29 cellular contexts compared by ENCODE assay signal in genomic region chr2:61362873-61363272, GRCh38.
"Had no signal": no experiment of that assay in that cellular context is flagged by ENCODE, and none has a peak within 500 bp of the region (broad histone marks: within the 10 kb centered on the region; RNA-seq: fewer than 3 reads in every experiment).

No MANE protein-coding gene starts in this region.

- ATAC-seq: activated CD8-positive, alpha-beta T cell treated with anti-CD3 and anti-CD28 coated beads, Interleukin-2, amount 10 ng/mL, durations not matched to agents 7 days and 5 days; activated naive CD8-positive, alpha-beta T cell treated with anti-CD3 and anti-CD28 coated beads, Interleukin-2, amount 50 U/mL, for 24 hours; activated T-cell treated with anti-CD3 and anti-CD28 coated beads, Interleukin-2, amount 50 U/mL, for 4 hours; body of pancreas; esophagus mucosa; gastrocnemius medialis; heart left ventricle had no signal

- H3K27ac ChIP-seq: adrenal gland, body of pancreas, coronary artery, dorsolateral prefrontal cortex, gastrocnemius medialis, heart left ventricle had no signal

- H3K9me3 ChIP-seq: adrenal gland, body of pancreas, gastrocnemius medialis, heart left ventricle had no signal

- DNase-seq: activated CD4-positive, alpha-beta memory T cell treated with anti-CD3 and anti-CD28 coated beads for 36 hours; activated CD4-positive, alpha-beta T cell treated with anti-CD3 and anti-CD28 coated beads for 36 hours; activated CD4-positive, alpha-beta T cell treated with anti-CD3 and anti-CD28 coated beads, Interleukin-2, amount 10 ng/mL, durations not matched to agents 24 days and 14 days; activated CD4-positive, CD25-positive, alpha-beta regulatory T cell; activated CD4-positive, CD25-positive, alpha-beta regulatory T cell treated with anti-CD3 and anti-CD28 coated beads, Interleukin-2, amount 50 U/mL, for 72 hours; activated CD8-positive, alpha-beta memory T cell treated with anti-CD3 and anti-CD28 coated beads, Interleukin-2, amount 50 U/mL, for 48 hours; activated CD8-positive, alpha-beta T cell treated with anti-CD3 and anti-CD28 coated beads, Interleukin-2, amount 10 ng/mL, durations not matched to agents 7 days and 5 days; activated effector memory CD4-positive, alpha-beta T cell treated with anti-CD3 and anti-CD28 coated beads, Interleukin-2, amount 50 U/mL, for 16 hours; activated naive CD4-positive, alpha-beta T cell treated with anti-CD3 and anti-CD28 coated beads for 36 hours; activated naive CD8-positive, alpha-beta T cell treated with anti-CD3 and anti-CD28 coated beads for 36 hours; activated naive CD8-positive, alpha-beta T cell treated with anti-CD3 and anti-CD28 coated beads, Interleukin-2, amount 50 U/mL, for 24 hours; activated T-cell treated with anti-CD3 and anti-CD28 coated beads for 4 hours; activated T-cell treated with anti-CD3 and anti-CD28 coated beads, Interleukin-2, amount 50 U/mL, for 4 hours; adrenal gland; amygdala; aorta; body of pancreas; central memory CD4-positive, alpha-beta T cell; cerebellar nuclear complex; dorsolateral prefrontal cortex; effector memory CD4-positive, alpha-beta T cell; endodermal cell; foreskin fibroblast; gastrocnemius medialis; glutamatergic neuron; heart left ventricle; T-helper 2 cell had no signal

- H3K27me3 ChIP-seq: adrenal gland, body of pancreas, dorsolateral prefrontal cortex, gastrocnemius medialis, heart left ventricle had no signal

- H3K4me3 ChIP-seq: adrenal gland, body of pancreas, coronary artery, dorsolateral prefrontal cortex, gastrocnemius medialis, heart left ventricle had no signal
